Comparison of ENCODE assay signal across 18 cellular contexts in genomic region chr17:73533127-73533526, GRCh38.
DNase-seq lines count a peak whose midpoint lies in the region; ATAC-seq, FAIRE-seq and TF ChIP-seq lines count a peak whose summit lies in the region.
"Had no signal": no experiment of that assay in that cellular context is flagged by ENCODE, and none has a peak within 500 bp of the region (broad histone marks: within the 10 kb centered on the region; RNA-seq: fewer than 3 reads in every experiment).

No MANE protein-coding gene starts in this region.

- no peak overlapping the region for H2AFZ ChIP-seq in HepG2 (ENCODE audit: low read length)

- no peaks in the 10 kb centered on the region for H3K9me3 ChIP-seq in right lobe of liver
- H3K9me3 ChIP-seq in HepG2 (ENCODE audit: low read length): no peaks in the 10 kb centered on the region
- H3K9me3 ChIP-seq: A549, left lung, transverse colon had no signal

- TF ChIP-seq CTCF in right lobe of liver (IDR thresholded peaks at IDR 0.05) (no peak), HepG2 (CRISPR knock-in tag; IDR thresholded peaks at IDR 0.05) (no peak)

- H3K36me3 ChIP-seq in right lobe of liver (no peaks in the 10 kb centered on the region), HepG2 (replicated peaks in 1 of 2; ENCODE audit: control insufficient read depth in 1 of 2, insufficient read depth in 2 of 2, low read length in 2 of 2) (no peaks in the 10 kb centered on the region)
- H3K36me3 ChIP-seq: left lung, transverse colon had no signal

- no peak for TF ChIP-seq EP300 in HepG2 (IDR thresholded peaks at IDR 0.05; ENCODE audit: low read depth in 2 of 2, low read length in 2 of 2)
- TF ChIP-seq EP300 in HepG2 (CRISPR knock-in tag; IDR thresholded peaks at IDR 0.05; ENCODE audit: borderline replicate concordance): no peak

- TF ChIP-seq POLR2A in right lobe of liver (IDR thresholded peaks at IDR 0.05) (no peak), HepG2 (IDR thresholded peaks at IDR 0.05; ENCODE audit: insufficient read depth in 1 of 2, low read depth in 2 of 2, low read length in 2 of 2) (no peak)

- H3K27me3 ChIP-seq in right lobe of liver: no peaks in the 10 kb centered on the region
- H3K27me3 ChIP-seq in HepG2 (ENCODE audit: control insufficient read depth in 1 of 2, insufficient read depth in 2 of 2, low read length in 2 of 2): peaks cover 12 to 70% of the 10 kb centered on the region in 2 experiments; a peak in 4 of 5 replicates
- H3K27me3 ChIP-seq: foreskin keratinocyte, left lung, transverse colon had no signal

- H3K4me2 ChIP-seq in HepG2 (ENCODE audit: low read depth, low read length): no peak overlapping the region
- H3K4me2 ChIP-seq: A549 had no signal

- H4K20me1 ChIP-seq in HepG2 (ENCODE audit: insufficient read depth, low read length): no peaks in the 10 kb centered on the region

- ATAC-seq in right lobe of liver (peak in 3 of 4 donors; percentile 4 to 42 (median 39)), HepG2 (no peak; the same call in 2 of the 3 replicates), Right ventricle myocardium inferior (peak; percentile 95), HG03432 (IDR thresholded peaks at IDR 0.05; ENCODE audit: unreplicated experiment) (no peak), HG02588 (IDR thresholded peaks at IDR 0.05; ENCODE audit: unreplicated experiment) (no peak)
- ATAC-seq: A549, foreskin keratinocyte, left lung had no signal

- BruUV-seq in HepG2 (replicated peaks; lab: Mats Ljungman, UMichigan): no TSS peak

- H3K27ac ChIP-seq in right lobe of liver (no peak overlapping the region), HepG2 (ENCODE audit: extremely low read length, insufficient read depth, low read length) (no peak overlapping the region)
- H3K27ac ChIP-seq: A549, foreskin keratinocyte, left lung, transverse colon had no signal

- H3K4me3 ChIP-seq in right lobe of liver (no peak overlapping the region), HepG2 (replicated peaks in 1 of 3; ENCODE audit: insufficient read depth in 1 of 3, low read depth in 2 of 3, low read length in 3 of 3) (no peak overlapping the region)
- H3K4me3 ChIP-seq: A549, left lung, transverse colon had no signal

- in situ Hi-C loops in HepG2 (cut with HindIII; ENCODE audit: extremely low pct_ligation_motif_present, low pct_unique_long_range_greater_than_20kb): no loop called here

- intact Hi-C loops in right lobe of liver (cut with DNase I): no loop called here
- intact Hi-C loops in HepG2 (cut with micrococcal nuclease; ENCODE audit: unreplicated experiment): no loop called here
- intact Hi-C loops in Right ventricle myocardium inferior (cut with DNase I): loop anchor here (1.0 to 2.0 kb wide), 2 partner anchors 52 to 104 kb away; no protein-coding TSS in a partner anchor

- no peaks in the 10 kb centered on the region for H3K79me2 ChIP-seq in HepG2 (ENCODE audit: insufficient read depth, low read length)

- no peak for FAIRE-seq in HepG2 (lab: Jason Lieb, UNC)
- peak; percentile 69 for FAIRE-seq in urothelium cell line (lab: Jason Lieb, UNC)
- FAIRE-seq: A549 had no signal

- CTCF ChIA-PET in HepG2 (lab: Yijun Ruan, JAX; ENCODE audit: low intra/inter-chr PET ratio, low total read pairs): no interaction called here

- POLR2A ChIA-PET in HepG2 (lab: Yijun Ruan, JAX): no interaction called here

- no peaks in the 10 kb centered on the region for H3K4me1 ChIP-seq in right lobe of liver
- H3K4me1 ChIP-seq in HepG2 (ENCODE audit: insufficient read depth, low read length): no peaks in the 10 kb centered on the region
- H3K4me1 ChIP-seq: A549, foreskin keratinocyte, left lung, transverse colon had no signal

- H3K9ac ChIP-seq in HepG2 (ENCODE audit: insufficient read depth, low read depth, low read length): no peak overlapping the region

- DNase-seq in right lobe of liver (peak in 1 of 3 donors; percentile 57), HepG2 (ENCODE audit: low spot score) (no peak), Right ventricle myocardium inferior (ENCODE audit: missing footprints) (peak; percentile 88), midbrain (lab: John Stamatoyannopoulos, UW) (peak; percentile 80), urothelium cell line (ENCODE audit: low spot score) (no peak), ecto neural progenitor cell (ENCODE audit: low spot score) (no peak)
- DNase-seq: activated CD4-positive, alpha-beta memory T cell treated with anti-CD3 and anti-CD28 coated beads for 36 hours; activated naive CD4-positive, alpha-beta T cell treated with anti-CD3 and anti-CD28 coated beads, Interleukin-2, amount 10 ng/mL, durations not matched to agents 7 days and 5 days; activated T-cell treated with anti-CD3 and anti-CD28 coated beads, Interleukin-2, amount 50 U/mL, for 1 hour; CD4-positive, alpha-beta T cell; foreskin keratinocyte; NCI-H1417 treated with DMSO at 0.1 percent for 48 hours; NCI-H2227 treated with DMSO at 0.1 percent for 48 hours; transverse colon had no signal

- no peak for TF ChIP-seq RAD21 in HepG2 (CRISPR knock-in tag; IDR thresholded peaks at IDR 0.05)

- WGBS in right lobe of liver (ENCODE audit: insufficient coverage, low coverage, low lambda C conversion rate, missing lambda C conversion rate): 85% methylated on average over 4 of the region's 13 CpGs
- 9% methylated on average over 13 of the region's 13 CpGs for WGBS in HepG2 (ENCODE audit: low lambda C conversion rate)

TF ChIP-seq in HepG2, 621 proteins besides CTCF, POLR2A, EP300 and RAD21:
- TF ChIP-seq DMTF1 (CRISPR knock-in tag; IDR thresholded peaks at IDR 0.05) (no peak), FOXO1 (CRISPR knock-in tag; IDR thresholded peaks at IDR 0.05) (no peak)

Comparison
In these comparisons a context has a peak if more than half of its experiments do, and no peak if none do; other contexts are left out.
1. ATAC-seq: peak in right lobe of liver (3 of 4) and Right ventricle myocardium inferior (single experiment); none in HepG2 (single experiment), HG03432 (single experiment) and HG02588 (single experiment).
2. DNase-seq: peak in Right ventricle myocardium inferior (single experiment) and midbrain (single experiment); none in HepG2 (single experiment), urothelium cell line (single experiment) and ecto neural progenitor cell (single experiment).